ENCODE assay signal across 8 cellular contexts in genomic region chr18:24397694-24398365, GRCh38. TPM values are rescaled to one million over a fixed set of nuclear protein-coding genes. Genes with fewer than 3 reads are reported as not detected.
DNase-seq lines count a peak whose midpoint lies in the region; ATAC-seq and TF ChIP-seq lines count a peak whose summit lies in the region.

Gene OSBPL1A, minus strand, starts transcription at chr18:24397824. Its CDS starts 20,291 bp downstream, at chr18:24377533.

- peak within 1 kb of the TSS; percentile 79 for H3K4me3 ChIP-seq in iPS DF 6.9 (ENCODE audit: low read length)

- H3K27me3 ChIP-seq in iPS DF 6.9 (ENCODE audit: control insufficient read depth, insufficient read depth, low read length): no peaks in the 10 kb centered on the region

- WGBS in iPS DF 6.9 (ENCODE audit: insufficient coverage, insufficient read length): no CpG with 5 or more reads among the region's 55 CpGs

- H3K36me3 ChIP-seq in iPS DF 6.9 (ENCODE audit: control insufficient read depth, insufficient read depth, low read length): no peaks in the 10 kb centered on the region

- no peak for TF ChIP-seq CTCF in VCaP (conservative IDR thresholded peaks at IDR 0.05)

- H3K27ac ChIP-seq in VCaP (peak within 1 kb of the TSS; percentile 85), iPS DF 6.9 (ENCODE audit: low read length) (no peak within 1 kb of the TSS)

- peaks cover 3% of the 10 kb centered on the region; the same call in 1 of the 2 replicates for H3K4me1 ChIP-seq in iPS DF 6.9 (ENCODE audit: control insufficient read depth, insufficient read depth, low read length)

- intact Hi-C loops in sciatic nerve (cut with DNase I): no loop called here

- no peaks in the 10 kb centered on the region for H3K9me3 ChIP-seq in iPS DF 6.9 (ENCODE audit: control insufficient read depth, insufficient read depth, low read length)

- DNase-seq in CMK (ENCODE audit: low read depth) (peak; percentile 77), NCI-H2171 (lab: John Stamatoyannopoulos, UW) (peak; percentile 97), brain pericyte (ENCODE audit: low read depth, low spot score) (peak; percentile 53), iPS DF 6.9 (ENCODE audit: low read depth, low spot score) (peak; percentile 94), sciatic nerve (ENCODE audit: low spot score) (peak; percentile 93)

- ATAC-seq in HG02642 (IDR thresholded peaks at IDR 0.05; ENCODE audit: poor library complexity, unreplicated experiment) (peak; percentile 78), sciatic nerve (peak; percentile 95), HG02870 (IDR thresholded peaks at IDR 0.05; ENCODE audit: unreplicated experiment) (no peak)

RNA-seq across cellular contexts. Expression of gene OSBPL1A, which starts in this region (rescaled TPM):
- total RNA-seq in sciatic nerve: 117 TPM
